ENCODE assay signal across 12 cellular contexts in genomic region chr11:36009469-36009868, GRCh38.
A peak's percentile ranks its signal among the peaks of the same experiment; 100 is the strongest.
DNase-seq lines count a peak whose midpoint lies in the region; ATAC-seq, FAIRE-seq and TF ChIP-seq lines count a peak whose summit lies in the region.
"Had no signal": no experiment of that assay in that cellular context is flagged by ENCODE, and none has a peak within 500 bp of the region (broad histone marks: within the 10 kb centered on the region; RNA-seq: fewer than 3 reads in every experiment).

No MANE protein-coding gene starts in this region.

- H3K27ac ChIP-seq in HEK293 (ENCODE audit: extremely low read depth, low read depth, low read length) (no peak overlapping the region), astrocyte (ENCODE audit: low read depth, low read length) (peak overlapping the region; percentile 39), spleen (no peak overlapping the region)
- H3K27ac ChIP-seq: neural progenitor cell had no signal

- no peak for TF ChIP-seq POLR2A in spleen (IDR thresholded peaks at IDR 0.05)

- no peaks in the 10 kb centered on the region for H4K20me1 ChIP-seq in astrocyte (ENCODE audit: insufficient read depth, low read length)

- no peak overlapping the region for H3K27ac Mint-ChIP-seq in astrocyte (ENCODE audit: unreplicated experiment)
- no peak overlapping the region for H3K27ac Mint-ChIP-seq in activated CD4-positive, alpha-beta T cell treated with anti-CD3 and anti-CD28 coated beads for 36 hours
- H3K27ac Mint-ChIP-seq: activated CD4-positive, alpha-beta memory T cell treated with anti-CD3 and anti-CD28 coated beads, Interleukin-2, amount 10 ng/mL, durations not matched to agents 7 days and 5 days; CD4-positive, CD25-positive, alpha-beta regulatory T cell; neural progenitor cell had no signal

- H3K27me3 Mint-ChIP-seq in astrocyte (ENCODE audit: low read depth, unreplicated experiment) = no peaks in the 10 kb centered on the region
- peaks cover 10% of the 10 kb centered on the region for H3K27me3 Mint-ChIP-seq in activated CD4-positive, alpha-beta T cell treated with anti-CD3 and anti-CD28 coated beads for 36 hours
- H3K27me3 Mint-ChIP-seq: activated CD4-positive, alpha-beta memory T cell treated with anti-CD3 and anti-CD28 coated beads, Interleukin-2, amount 10 ng/mL, durations not matched to agents 7 days and 5 days; CD4-positive, CD25-positive, alpha-beta regulatory T cell had no signal

- H3K9me3 Mint-ChIP-seq in astrocyte (ENCODE audit: unreplicated experiment) = peaks cover 4% of the 10 kb centered on the region
- peaks cover 4% of the 10 kb centered on the region for H3K9me3 Mint-ChIP-seq in activated CD4-positive, alpha-beta T cell treated with anti-CD3 and anti-CD28 coated beads for 36 hours (ENCODE audit: low read depth)
- H3K9me3 Mint-ChIP-seq: activated CD4-positive, alpha-beta memory T cell treated with anti-CD3 and anti-CD28 coated beads, Interleukin-2, amount 10 ng/mL, durations not matched to agents 7 days and 5 days had no signal

- H3K9ac ChIP-seq in astrocyte (ENCODE audit: low read length) = peak overlapping the region; percentile 23
- H3K9ac ChIP-seq: neural progenitor cell had no signal

- DNase-seq in 8988T (peak; percentile 29), astrocyte (ENCODE audit: low read depth) (peak; percentile 80), iris pigment epithelial cell (ENCODE audit: low read depth) (peak; percentile 80), KBM-7 (no peak), DMS 273 treated with DMSO at 0.1 percent for 48 hours (lab: John Stamatoyannopoulos, UW) (no peak), spleen (no peak)
- no peak for DNase-seq in activated CD4-positive, alpha-beta T cell treated with anti-CD3 and anti-CD28 coated beads for 36 hours
- DNase-seq: activated CD4-positive, alpha-beta memory T cell treated with anti-CD3 and anti-CD28 coated beads, Interleukin-2, amount 10 ng/mL, durations not matched to agents 7 days and 5 days; CD4-positive, CD25-positive, alpha-beta regulatory T cell had no signal

- H3K36me3 ChIP-seq in HEK293 (ENCODE audit: control insufficient read depth in 2 of 2, insufficient read depth in 1 of 2, low read length in 2 of 2) = no peaks in the 10 kb centered on the region
- H3K36me3 ChIP-seq in astrocyte (ENCODE audit: insufficient read depth, low read length) = no peaks in the 10 kb centered on the region
- H3K36me3 ChIP-seq in spleen = no peaks in the 10 kb centered on the region
- H3K36me3 ChIP-seq: neural progenitor cell had no signal

- H3K9me3 ChIP-seq in HEK293 (ENCODE audit: control insufficient read depth, insufficient read depth, low read depth, low read length) = no peaks in the 10 kb centered on the region
- no peaks in the 10 kb centered on the region for H3K9me3 ChIP-seq in astrocyte (ENCODE audit: insufficient read depth, low read depth, low read length)
- H3K9me3 ChIP-seq in spleen = peaks cover 0 to 8% (median 6%) of the 10 kb centered on the region in 8 donors

- TF ChIP-seq CTCF in HEK293 (tag by site-specific recombination; IDR thresholded peaks at IDR 0.05) = no peak
- TF ChIP-seq CTCF in astrocyte (IDR thresholded peaks at IDR 0.05; ENCODE audit: insufficient read depth, low read depth, low read length) = no peak
- no peak for TF ChIP-seq CTCF in spleen (IDR thresholded peaks at IDR 0.05 in 8 of 11, conservative IDR thresholded peaks at IDR 0.05 in 3 of 11)

- no peaks in the 10 kb centered on the region for H3K4me1 ChIP-seq in HEK293 (ENCODE audit: control insufficient read depth, insufficient read depth, low read length)
- H3K4me1 ChIP-seq in astrocyte (ENCODE audit: insufficient read depth, low read length) = peaks cover 22% of the 10 kb centered on the region
- no peaks in the 10 kb centered on the region for H3K4me1 ChIP-seq in spleen

- peak; percentile 66 for FAIRE-seq in astrocyte (lab: Jason Lieb, UNC)
- FAIRE-seq: GM12891 had no signal

- intact Hi-C loops in activated CD4-positive, alpha-beta T cell treated with anti-CD3 and anti-CD28 coated beads for 36 hours (cut with DNase I, micrococcal nuclease) = no loop called here
- intact Hi-C loops in spleen (cut with DNase I; ENCODE audit: low total_unique reads) = no loop called here

- H3K4me1 Mint-ChIP-seq in astrocyte (ENCODE audit: low read depth, unreplicated experiment) = peaks cover 24% of the 10 kb centered on the region
- H3K4me1 Mint-ChIP-seq in activated CD4-positive, alpha-beta T cell treated with anti-CD3 and anti-CD28 coated beads for 36 hours = no peaks in the 10 kb centered on the region
- H3K4me1 Mint-ChIP-seq: activated CD4-positive, alpha-beta memory T cell treated with anti-CD3 and anti-CD28 coated beads, Interleukin-2, amount 10 ng/mL, durations not matched to agents 7 days and 5 days; CD4-positive, CD25-positive, alpha-beta regulatory T cell; neural progenitor cell had no signal

- H3K4me3 ChIP-seq in HEK293 (ENCODE audit: low read depth, low read length) = no peak overlapping the region
- H3K4me3 ChIP-seq in astrocyte (ENCODE audit: insufficient read depth, low read depth, low read length) = peak overlapping the region; percentile 2
- H3K4me3 ChIP-seq in spleen = no peak overlapping the region
- H3K4me3 ChIP-seq: neural progenitor cell had no signal

- in situ Hi-C loops in KBM-7 (cut with MboI; ENCODE audit: low pct_unique_long_range_greater_than_20kb, low sequenced_read_pairs) = no loop called here

- H3K27me3 ChIP-seq in astrocyte (ENCODE audit: insufficient read depth, low read length) (no peaks in the 10 kb centered on the region), spleen (replicated peaks in 1 of 7) (no peaks in the 10 kb centered on the region)
- H3K27me3 ChIP-seq: neural progenitor cell had no signal

- peaks cover 2% of the 10 kb centered on the region for H3K36me3 Mint-ChIP-seq in astrocyte (ENCODE audit: low read depth, unreplicated experiment)
- H3K36me3 Mint-ChIP-seq in activated CD4-positive, alpha-beta T cell treated with anti-CD3 and anti-CD28 coated beads for 36 hours (ENCODE audit: low read depth) = no peaks in the 10 kb centered on the region
- H3K36me3 Mint-ChIP-seq: CD4-positive, CD25-positive, alpha-beta regulatory T cell had no signal

- H3K4me3 Mint-ChIP-seq in astrocyte (ENCODE audit: unreplicated experiment) = no peak overlapping the region
- no peak overlapping the region for H3K4me3 Mint-ChIP-seq in activated CD4-positive, alpha-beta T cell treated with anti-CD3 and anti-CD28 coated beads for 36 hours
- H3K4me3 Mint-ChIP-seq: activated CD4-positive, alpha-beta memory T cell treated with anti-CD3 and anti-CD28 coated beads, Interleukin-2, amount 10 ng/mL, durations not matched to agents 7 days and 5 days; CD4-positive, CD25-positive, alpha-beta regulatory T cell; neural progenitor cell had no signal

- POLR2A ChIA-PET in HEK293 (lab: Yijun Ruan, JAX) = no interaction called here
- POLR2A ChIA-PET in activated CD4-positive, alpha-beta T cell treated with anti-CD3 and anti-CD28 coated beads for 36 hours (lab: Charles Lee) = no interaction called here

- H3K79me2 ChIP-seq in astrocyte (ENCODE audit: insufficient read depth, low read length) = peaks cover 14% of the 10 kb centered on the region

- 69 to 82% (median 79%) methylated on average over 4 of the region's 4 CpGs for WGBS in spleen, 5 donors

- no peak overlapping the region for H2AFZ ChIP-seq in astrocyte (ENCODE audit: low read depth, low read length)
- H2AFZ ChIP-seq: neural progenitor cell had no signal

- CTCF ChIA-PET in HEK293 (lab: Yijun Ruan, JAX) = interaction anchor here (0.8 kb wide), 1 partner anchor 47 kb away, joined by 3 read pairs; no protein-coding TSS in a partner anchor
- CTCF ChIA-PET in activated CD4-positive, alpha-beta T cell treated with anti-CD3 and anti-CD28 coated beads for 36 hours (lab: Charles Lee) = no interaction called here

- ATAC-seq in activated CD4-positive, alpha-beta T cell treated with anti-CD3 and anti-CD28 coated beads for 36 hours = no peak

- peak overlapping the region; percentile 67 for H3K4me2 ChIP-seq in astrocyte (ENCODE audit: low read length)
- H3K4me2 ChIP-seq: neural progenitor cell had no signal

TF ChIP-seq in HEK293, 187 proteins besides CTCF, POLR2A, EP300 and RAD21 (continues in another document):
- TF ChIP-seq ZSCAN5A (tag by site-specific recombination; IDR thresholded peaks at IDR 0.05) (no peak), ZBTB44 (tag by site-specific recombination; IDR thresholded peaks at IDR 0.05) (0 out of 2 replicates have a peak, but pooled peaks have one; percentile 35)

Comparison
In these comparisons a context has a peak if more than half of its experiments do, and no peak if none do; other contexts are left out.
1. DNase-seq: peak in 8988T (single experiment), astrocyte (single experiment) and iris pigment epithelial cell (single experiment); none in KBM-7 (single experiment), activated CD4-positive, alpha-beta T cell treated with anti-CD3 and anti-CD28 coated beads for 36 hours (single experiment), DMS 273 treated with DMSO at 0.1 percent for 48 hours (single experiment) and spleen (single experiment).